11 cellular contexts compared by ENCODE assay signal in genomic region chr3:120693439-120694172, GRCh38. TPM values are rescaled to one million over a fixed set of nuclear protein-coding genes. Genes with fewer than 3 reads are reported as not detected.
DNase-seq lines count a peak whose midpoint lies in the region; ATAC-seq and TF ChIP-seq lines count a peak whose summit lies in the region.
"Had no signal": no experiment of that assay in that cellular context is flagged by ENCODE, and none has a peak within 500 bp of the region (broad histone marks: within the 10 kb centered on the region; RNA-seq: fewer than 3 reads in every experiment).

No MANE protein-coding gene starts in this region.

- intact Hi-C loops in mammary epithelial cell (cut with micrococcal nuclease), result no loop called here

- H3K79me2 ChIP-seq in mammary epithelial cell (ENCODE audit: insufficient read depth, low read length), result no peaks in the 10 kb centered on the region

- WGBS in mammary epithelial cell (ENCODE audit: low coverage, missing lambda C conversion rate), result 100% methylated on average over 1 of the region's 1 CpG
- WGBS in mesodermal cell (ENCODE audit: insufficient coverage in 2 of 2), 2 experiments, result no CpG with 5 or more reads among the region's 1 CpG

- in situ Hi-C loops in Caki2 (cut with HindIII; ENCODE audit: low pct_unique_long_range_greater_than_20kb, low sequenced_read_pairs) (no loop called here), mammary epithelial cell (cut with MboI; ENCODE audit: low sequenced_read_pairs in 2 of 2) (no loop called here)

- H3K36me3 ChIP-seq in mammary epithelial cell (ENCODE audit: insufficient read depth, low read length) (peaks cover 5% of the 10 kb centered on the region), mesodermal cell (ENCODE audit: control insufficient read depth, insufficient read depth, low read length) (no peaks in the 10 kb centered on the region)

- H3K9me3 ChIP-seq in mammary epithelial cell (replicated peaks; ENCODE audit: insufficient read depth, low read length), result no peaks in the 10 kb centered on the region
- H3K9me3 ChIP-seq in mesodermal cell (ENCODE audit: control insufficient read depth, low read length), result no peaks in the 10 kb centered on the region

- no TSS peak for BruUV-seq in mammary epithelial cell (replicated peaks; lab: Mats Ljungman, UMichigan)

- no peak overlapping the region for H3K4me3 ChIP-seq in mammary epithelial cell (replicated peaks in 1 of 3; ENCODE audit: insufficient read depth in 1 of 3, low read depth in 2 of 3, low read length in 3 of 3)
- no peak overlapping the region for H3K4me3 ChIP-seq in mesodermal cell (ENCODE audit: extremely low read depth, insufficient read depth, low read length, poor library complexity, severe bottlenecking)

- H3K27ac ChIP-seq in mammary epithelial cell (ENCODE audit: insufficient read depth, low read depth, low read length), result no peak overlapping the region
- peak overlapping the region; percentile 18 for H3K27ac ChIP-seq in mesodermal cell (ENCODE audit: low read depth, low read length, severe bottlenecking)

- no peaks in the 10 kb centered on the region for H4K20me1 ChIP-seq in mammary epithelial cell (ENCODE audit: insufficient read depth, low read length)

- CTCF ChIA-PET in mammary epithelial cell (lab: Charles Lee; ENCODE audit: low non-redundant PET), result no interaction called here

- no peak overlapping the region for H3K4me2 ChIP-seq in mammary epithelial cell (ENCODE audit: insufficient read depth, low read depth, low read length)

- H2AFZ ChIP-seq in mammary epithelial cell (ENCODE audit: low read depth, low read length), result no peak overlapping the region

- dilution Hi-C loops in mammary epithelial cell (cut with HindIII; ENCODE audit: low sequenced_read_pairs), result no loop called here

- H3K27me3 ChIP-seq in mammary epithelial cell (ENCODE audit: insufficient read depth, low read length), result no peaks in the 10 kb centered on the region

- peaks cover 5% of the 10 kb centered on the region for H3K4me1 ChIP-seq in mammary epithelial cell (ENCODE audit: insufficient read depth, low read length)
- H3K4me1 ChIP-seq in mesodermal cell (ENCODE audit: control insufficient read depth, insufficient read depth, low read length, poor library complexity, severe bottlenecking), result peaks cover 5% of the 10 kb centered on the region

- TF ChIP-seq CTCF in mammary epithelial cell (conservative IDR thresholded peaks at IDR 0.05 in 1 of 2, IDR thresholded peaks at IDR 0.05 in 1 of 2; ENCODE audit: extremely low read depth in 1 of 2, insufficient read depth in 1 of 2, low read depth in 1 of 2, low read length in 2 of 2), result no peak

- DNase-seq in Caki2 (ENCODE audit: low read depth) (peak; percentile 10), NCI-H1048 (lab: John Stamatoyannopoulos, UW) (peak; percentile 79), mammary epithelial cell (peak; percentile 27), activated gamma-delta T cell treated with Interleukin-2 at 50 U/mL for 16 hours (no peak)
- no peak for DNase-seq in stimulated activated naive CD4-positive, alpha-beta T cell treated with Interleukin-2 at 50 U/mL for 16 hours (lab: John Stamatoyannopoulos, UW)
- DNase-seq: activated CD4-positive, alpha-beta T cell treated with anti-CD3 and anti-CD28 coated beads, Interleukin-2, amount 50 U/mL, for 48 hours; nucleus accumbens; stimulated activated naive CD8-positive, alpha-beta T cell treated with anti-CD3 and anti-CD28 coated beads, Interleukin-15, amount 100 ng/mL, for 72 hours had no signal

- H3K9ac ChIP-seq in mammary epithelial cell (ENCODE audit: insufficient read depth, low read length), result no peak overlapping the region

- ATAC-seq in GM18868 (IDR thresholded peaks at IDR 0.05; ENCODE audit: unreplicated experiment) (no peak), HG02938 (IDR thresholded peaks at IDR 0.05; ENCODE audit: unreplicated experiment) (no peak)
- ATAC-seq: stimulated activated naive CD8-positive, alpha-beta T cell treated with anti-CD3 and anti-CD28 coated beads, Interleukin-15, amount 100 ng/mL, for 72 hours had no signal

RNA-seq across cellular contexts. Expression of gene HGD, which starts 11.6 kb away (rescaled TPM):
- 73.3 and 81.7 TPM in 2 replicates for total RNA-seq in Caki2 (2014; rRNA removed; shearing (Covaris generic); ENCODE audit: low replicate concordance)
- total RNA-seq in mammary epithelial cell, result under 1 TPM in 1 of 2 donors, not detected in 1; 0.50 TPM
- not detected for polyA plus RNA-seq in mammary epithelial cell
- not detected for polyA minus RNA-seq in mammary epithelial cell
- not detected for polyA plus RNA-seq in mesodermal cell (2013, experiment 1 of 2)
- not detected for polyA plus RNA-seq in mesodermal cell (2013, experiment 2 of 2)

RNA-seq across cellular contexts. Expression of gene RABL3, which starts 48.7 kb away (rescaled TPM):
- 3.8 and 8.1 TPM in 2 replicates for total RNA-seq in Caki2 (2014; rRNA removed; shearing (Covaris generic); ENCODE audit: low replicate concordance)
- total RNA-seq in mammary epithelial cell, result 10 to 100 TPM; 14.5 to 21.4 TPM
- 5.0 TPM for polyA plus RNA-seq in mammary epithelial cell
- polyA minus RNA-seq in mammary epithelial cell, result 15.2 TPM
- polyA plus RNA-seq in mesodermal cell (2013, experiment 1 of 2), result 11.6 TPM
- 11.8 TPM for polyA plus RNA-seq in mesodermal cell (2013, experiment 2 of 2)

RNA-seq across cellular contexts. Expression of gene GTF2E1, which starts 48.9 kb away (rescaled TPM):
- 14.5 and 33.2 TPM in 2 replicates for total RNA-seq in Caki2 (2014; rRNA removed; shearing (Covaris generic); ENCODE audit: low replicate concordance)
- total RNA-seq in mammary epithelial cell, result 10 to 100 TPM; 14.7 to 16.5 TPM
- polyA plus RNA-seq in mammary epithelial cell, result 7.5 TPM
- 15.0 TPM for polyA minus RNA-seq in mammary epithelial cell
- polyA plus RNA-seq in mesodermal cell (2013, experiment 1 of 2), result 25.4 TPM
- 25.1 TPM for polyA plus RNA-seq in mesodermal cell (2013, experiment 2 of 2)

Comparison
In these comparisons a context has a peak if more than half of its experiments do, and no peak if none do; other contexts are left out.
1. DNase-seq: peak in Caki2 (single experiment), NCI-H1048 (single experiment) and mammary epithelial cell (single experiment); none in stimulated activated naive CD4-positive, alpha-beta T cell treated with Interleukin-2 at 50 U/mL for 16 hours (single experiment) and activated gamma-delta T cell treated with Interleukin-2 at 50 U/mL for 16 hours (single experiment).
2. RNA of gene HGD, which starts 11.6 kb away (total RNA-seq): 73.3 to 81.7 TPM in Caki2; 0.50 TPM in mammary epithelial cell; every median in the first group is over 10 times any median in the second.